In the genomic region with DNA sequence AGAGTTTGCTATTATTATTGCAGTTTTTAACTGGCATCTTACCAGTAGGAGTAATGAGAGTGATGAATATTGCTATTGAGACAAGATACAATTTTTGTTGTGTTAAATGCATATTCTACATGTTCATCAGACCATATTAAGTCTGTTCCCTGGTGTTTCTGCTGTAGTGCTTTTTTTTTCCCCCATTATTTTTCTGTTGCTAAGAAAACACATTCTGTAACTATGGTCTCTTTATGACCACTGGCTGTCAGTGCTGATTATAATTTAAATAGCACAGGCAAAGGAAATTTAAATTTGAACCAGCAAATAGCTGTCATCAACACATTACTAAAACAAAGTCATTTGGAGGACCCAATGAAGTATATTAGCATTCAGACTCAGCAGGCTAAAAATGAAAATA, we compare ENCODE assay signal across 27 cellular contexts.
DNase-seq lines count a peak whose midpoint lies in the region; ATAC-seq and TF ChIP-seq lines count a peak whose summit lies in the region.
"Had no signal": no experiment of that assay in that cellular context is flagged by ENCODE, and none has a peak within 500 bp of the region (broad histone marks: within the 10 kb centered on the region; RNA-seq: fewer than 3 reads in every experiment).

No MANE protein-coding gene starts in this region.

- TF ChIP-seq POLR2A in thyroid gland (IDR thresholded peaks at IDR 0.05) = no peak

- no peak overlapping the region for H3K27ac ChIP-seq in thyroid gland
- H3K27ac ChIP-seq in psoas muscle = no peak overlapping the region
- H3K27ac ChIP-seq: KMS-11 had no signal

- ATAC-seq in GM18907 (IDR thresholded peaks at IDR 0.05; ENCODE audit: unreplicated experiment) (no peak), psoas muscle (no peak)
- ATAC-seq: GM12878, HCT116, T-cell had no signal

- H3K9me3 ChIP-seq in thyroid gland (no peaks in the 10 kb centered on the region), psoas muscle (peaks cover 8% of the 10 kb centered on the region)

- H3K4me1 ChIP-seq in thyroid gland (no peaks in the 10 kb centered on the region), psoas muscle (no peaks in the 10 kb centered on the region)

- in situ Hi-C loops in astrocyte of the spinal cord (cut with HindIII; ENCODE audit: low sequenced_read_pairs) = no loop called here

- TF ChIP-seq CTCF in astrocyte of the spinal cord (IDR thresholded peaks at IDR 0.05; ENCODE audit: low read depth, low read length) (no peak), fibroblast of villous mesenchyme (IDR thresholded peaks at IDR 0.05; ENCODE audit: insufficient read depth, low read depth, low read length) (no peak), thyroid gland (IDR thresholded peaks at IDR 0.05) (no peak), psoas muscle (IDR thresholded peaks at IDR 0.05) (no peak)

- no peaks in the 10 kb centered on the region for H3K36me3 ChIP-seq in thyroid gland
- no peaks in the 10 kb centered on the region for H3K36me3 ChIP-seq in psoas muscle (ENCODE audit: insufficient read depth in 1 of 2, low read depth in 1 of 2)

- intact Hi-C loops in thyroid gland (cut with DNase I) = no loop called here
- intact Hi-C loops in psoas muscle (cut with DNase I) = no loop called here

- no peaks in the 10 kb centered on the region for H3K27me3 ChIP-seq in thyroid gland
- no peaks in the 10 kb centered on the region for H3K27me3 ChIP-seq in psoas muscle (ENCODE audit: insufficient read depth in 3 of 3, low read length in 2 of 3)

- DNase-seq in LHCN-M2 (ENCODE audit: low read depth) (peak; percentile 4), astrocyte of the spinal cord (ENCODE audit: low read depth, low spot score) (peak; percentile 9), fibroblast of villous mesenchyme (ENCODE audit: low read depth) (peak; percentile 16), thyroid gland (no peak), psoas muscle (no peak), NOMO-1 (lab: John Stamatoyannopoulos, UW; ENCODE audit: unreplicated experiment in 2 of 2) (no peak)
- DNase-seq: C1 segment of cervical spinal cord; CD4-positive, alpha-beta memory T cell; COR-L47; DMS53; EL; GDM1; GOT3; NCI-H1092 treated with DMSO at 0.1 percent for 48 hours; NCI-H1436; NCI-H187; NCI-H2081 treated with DMSO at 0.1 percent for 48 hours; NCI-H2171; NCI-H226; NCI-H510A; NCI-H69; SIG-M5; T-cell had no signal

- H3K4me3 ChIP-seq in astrocyte of the spinal cord (ENCODE audit: low read depth, low read length) = no peak overlapping the region
- H3K4me3 ChIP-seq in fibroblast of villous mesenchyme (ENCODE audit: low read depth, low read length) = no peak overlapping the region
- no peak overlapping the region for H3K4me3 ChIP-seq in thyroid gland (replicated peaks in 1 of 3)
- H3K4me3 ChIP-seq in psoas muscle = no peak overlapping the region
- H3K4me3 ChIP-seq: GM12878 had no signal

Comparison
In these comparisons a context has a peak if more than half of its experiments do, and no peak if none do; other contexts are left out.
1. DNase-seq: peak in LHCN-M2 (single experiment), astrocyte of the spinal cord (single experiment) and fibroblast of villous mesenchyme (single experiment); none in thyroid gland (0 of 2), psoas muscle (0 of 2) and NOMO-1 (0 of 2).